16 cellular contexts compared by ENCODE assay signal in the genomic region with DNA sequence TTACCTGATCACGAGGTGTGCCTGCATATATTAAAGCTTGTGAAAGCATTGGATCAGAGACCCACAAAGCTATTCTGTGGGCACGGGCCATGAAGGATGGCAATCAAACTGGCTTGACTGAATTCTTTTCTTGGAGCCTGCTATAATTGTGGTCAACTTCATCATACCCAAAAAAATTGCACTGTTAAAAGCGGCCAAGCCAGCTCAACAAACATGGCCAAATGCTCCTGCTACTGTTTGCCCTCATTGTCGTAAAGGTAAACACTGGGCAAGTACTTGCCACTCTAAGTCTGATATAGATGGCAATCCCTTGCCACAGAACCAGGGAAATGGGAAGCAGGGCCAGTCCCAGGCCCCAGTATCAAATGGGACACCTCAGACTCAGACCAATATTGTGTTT. TPM values are rescaled to one million over a fixed set of nuclear protein-coding genes. Genes with fewer than 3 reads are reported as not detected.
"Had no signal": no experiment of that assay in that cellular context is flagged by ENCODE, and none has a peak within 500 bp of the region (broad histone marks: within the 10 kb centered on the region; RNA-seq: fewer than 3 reads in every experiment).

No MANE protein-coding gene starts in this region.

- H3K79me2 ChIP-seq: hepatocyte had no signal

- H3K27ac ChIP-seq: hepatocyte, left ventricle myocardium inferior, thyroid gland, uterus had no signal

- H3K4me1 ChIP-seq: left ventricle myocardium inferior, thyroid gland, uterus had no signal

- H3K4me3 ChIP-seq: hepatocyte, left ventricle myocardium inferior, thyroid gland, uterus had no signal

- ATAC-seq: activated CD4-positive, alpha-beta T cell treated with anti-CD3 and anti-CD28 coated beads for 36 hours; activated CD8-positive, alpha-beta memory T cell treated with anti-CD3 and anti-CD28 coated beads, Interleukin-2, amount 10 ng/mL, durations not matched to agents 7 days and 5 days; stimulated activated effector memory CD8-positive, alpha-beta T cell treated with anti-CD3 and anti-CD28 coated beads, Interleukin-12 subunit alpha, Interleukin-12 subunit beta, amount 100 ng/mL, for 72 hours had no signal

- H3K27me3 ChIP-seq: hepatocyte, thyroid gland, uterus had no signal

- H3K9me3 ChIP-seq: thyroid gland, uterus had no signal

- H2AFZ ChIP-seq: hepatocyte had no signal

- H3K4me2 ChIP-seq: hepatocyte had no signal

- H3K36me3 ChIP-seq: left ventricle myocardium inferior, thyroid gland, uterus had no signal

- DNase-seq: activated CD4-positive, alpha-beta memory T cell treated with anti-CD3 and anti-CD28 coated beads for 36 hours; activated CD4-positive, alpha-beta T cell treated with anti-CD3 and anti-CD28 coated beads for 36 hours; activated CD8-positive, alpha-beta memory T cell treated with anti-CD3 and anti-CD28 coated beads, Interleukin-2, amount 10 ng/mL, durations not matched to agents 7 days and 5 days; activated T-cell treated with anti-CD3 and anti-CD28 coated beads, Interleukin-2, amount 50 U/mL, for 1 hour; caudate nucleus; left ventricle myocardium inferior; mesendoderm; nucleus accumbens; posterior cingulate gyrus; retina; T-helper 2 cell; thyroid gland; uterus had no signal

RNA-seq across cellular contexts. Expression of gene GSTM5, which starts 6.6 kb away (rescaled TPM):
- total RNA-seq: activated CD4-positive, alpha-beta memory T cell treated with anti-CD3 and anti-CD28 coated beads for 36 hours; activated CD8-positive, alpha-beta memory T cell treated with anti-CD3 and anti-CD28 coated beads, Interleukin-2, amount 10 ng/mL, durations not matched to agents 7 days and 5 days had no signal
- polyA plus RNA-seq: keratinocyte had no signal

RNA-seq across cellular contexts. Expression of gene GSTM1, which starts 17.8 kb away (rescaled TPM):
- total RNA-seq: activated CD8-positive, alpha-beta memory T cell treated with anti-CD3 and anti-CD28 coated beads, Interleukin-2, amount 10 ng/mL, durations not matched to agents 7 days and 5 days; left ventricle myocardium inferior had no signal
